9 cellular contexts compared by ENCODE assay signal in the genomic region with DNA sequence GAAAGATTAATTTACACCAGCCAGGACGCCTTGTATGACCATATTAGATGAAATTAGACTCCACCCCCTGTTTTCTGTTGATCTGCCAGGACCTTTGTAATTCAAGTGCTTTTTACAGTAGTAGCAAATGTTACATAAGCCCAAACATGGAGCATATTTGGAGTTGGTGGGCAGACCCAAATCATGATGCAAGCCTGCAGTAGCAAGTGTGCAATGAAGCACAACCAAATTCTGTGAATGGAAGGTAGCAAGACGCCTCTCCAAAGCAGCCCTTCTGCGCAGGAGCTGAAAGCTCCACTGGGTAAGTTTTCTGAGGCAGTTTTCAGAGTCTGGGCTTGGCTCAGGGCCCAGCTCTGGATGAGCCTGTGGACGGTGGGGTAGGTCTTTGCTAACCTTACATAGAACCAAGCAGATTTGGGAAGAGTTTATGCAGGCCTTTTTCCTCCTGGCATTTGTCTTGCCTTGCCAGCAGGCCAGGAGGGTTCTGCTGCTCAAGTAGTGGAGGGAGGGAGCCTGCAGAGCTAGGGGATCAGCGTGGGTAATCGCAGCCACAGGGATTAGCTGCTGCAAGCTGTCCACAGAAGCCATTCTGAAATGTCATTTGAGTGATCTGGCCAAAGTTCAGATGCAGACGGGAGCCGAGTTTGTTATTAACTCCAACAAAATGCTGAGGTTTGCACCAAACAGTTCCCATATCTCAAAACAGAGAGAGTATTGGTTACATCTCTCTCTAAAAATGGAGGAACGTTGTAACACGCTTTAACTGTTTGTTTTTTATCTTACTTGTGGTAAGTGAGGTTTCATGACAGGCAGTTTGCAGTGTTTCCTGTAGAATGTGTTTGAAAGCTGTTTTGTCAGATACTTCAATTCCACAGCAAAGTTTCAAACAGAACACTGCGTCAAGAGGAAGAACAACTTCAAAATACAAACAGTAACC. TPM values are rescaled to one million over a fixed set of nuclear protein-coding genes. Genes with fewer than 3 reads are reported as not detected.
A peak's percentile ranks its signal among the peaks of the same experiment; 100 is the strongest.
DNase-seq lines count a peak whose midpoint lies in the region; ATAC-seq lines count a peak whose summit lies in the region.
"Had no signal": no experiment of that assay in that cellular context is flagged by ENCODE, and none has a peak within 500 bp of the region (broad histone marks: within the 10 kb centered on the region; RNA-seq: fewer than 3 reads in every experiment).

No MANE protein-coding gene starts in this region.

- H3K27me3 ChIP-seq in HAP-1 (ENCODE audit: low read depth) (no peaks in the 10 kb centered on the region), esophagus (ENCODE audit: control insufficient read depth in 1 of 2, insufficient read depth in 2 of 2, low read length in 2 of 2) (no peaks in the 10 kb centered on the region)

- peaks cover 65 to 88% of the 10 kb centered on the region in 2 donors for H3K4me1 Mint-ChIP-seq in natural killer cell treated with Interleukin-12 subunit alpha and Interleukin-12 subunit beta and Interleukin-15 and Interleukin-18, amount 100 ng/mL, for 72 hours (ENCODE audit: low read depth in 2 of 2)

- peak overlapping the region; percentile 10 for H3K4me3 ChIP-seq in HAP-1
- H3K4me3 ChIP-seq in esophagus (ENCODE audit: low read depth in 1 of 2, low read length in 2 of 2) = peak overlapping the region; percentile 1 to 24

- H3K36me3 ChIP-seq in HAP-1 (replicated peaks) (no peaks in the 10 kb centered on the region), esophagus (ENCODE audit: control insufficient read depth in 2 of 2, insufficient read depth in 2 of 2, low read length in 1 of 2) (no peaks in the 10 kb centered on the region)

- H3K4me1 ChIP-seq in HAP-1 (peaks cover 58% of the 10 kb centered on the region), esophagus (ENCODE audit: control insufficient read depth in 2 of 2, insufficient read depth in 2 of 2, low read length in 1 of 2) (peaks cover 0 to 3% of the 10 kb centered on the region in 2 donors)

- H3K36me3 Mint-ChIP-seq in natural killer cell treated with Interleukin-12 subunit alpha and Interleukin-12 subunit beta and Interleukin-15 and Interleukin-18, amount 100 ng/mL, for 72 hours = peaks cover 6% of the 10 kb centered on the region

- H3K9me3 ChIP-seq in HAP-1 (no peaks in the 10 kb centered on the region), esophagus (ENCODE audit: control insufficient read depth in 2 of 2, insufficient read depth in 1 of 2, low read depth in 1 of 2, low read length in 1 of 2) (no peaks in the 10 kb centered on the region)

- no peaks in the 10 kb centered on the region for H3K9me3 Mint-ChIP-seq in natural killer cell treated with Interleukin-12 subunit alpha and Interleukin-12 subunit beta and Interleukin-15 and Interleukin-18, amount 100 ng/mL, for 72 hours

- H3K27ac Mint-ChIP-seq in natural killer cell treated with Interleukin-12 subunit alpha and Interleukin-12 subunit beta and Interleukin-15 and Interleukin-18, amount 100 ng/mL, for 72 hours = peak overlapping the region; percentile 89 to 94

- peak; percentile 19 for DNase-seq in NCI-H1092 treated with DMSO at 0.1 percent for 48 hours (lab: John Stamatoyannopoulos, UW)
- no peak for DNase-seq in NCI-H1092 (lab: John Stamatoyannopoulos, UW)
- peak in 1 of 2 experiments; percentile 40 for DNase-seq in HAP-1 (ENCODE audit: low spot score in 2 of 2)
- DNase-seq in M059J (ENCODE audit: low read depth) = peak; percentile 40
- DNase-seq in activated CD4-positive, alpha-beta T cell treated with anti-CD3 and anti-CD28 coated beads, Interleukin-2, amount 50 U/mL, for 1 hour = peak; percentile 26
- no peak for DNase-seq in natural killer cell treated with Interleukin-12 subunit alpha and Interleukin-12 subunit beta and Interleukin-15 and Interleukin-18, amount 100 ng/mL, for 72 hours (ENCODE audit: low spot score)
- no peak for DNase-seq in NCI-H2171 treated with DMSO at 0.1 percent for 48 hours (lab: John Stamatoyannopoulos, UW)

- in situ Hi-C loops in HAP-1 (cut with MboI; ENCODE audit: low sequenced_read_pairs) = no loop called here

- peak overlapping the region; percentile 53 to 80 for H3K27ac ChIP-seq in esophagus (ENCODE audit: low read depth in 2 of 2, low read length in 1 of 2)

- peak overlapping the region; percentile 91 for H3K4me3 Mint-ChIP-seq in natural killer cell treated with Interleukin-12 subunit alpha and Interleukin-12 subunit beta and Interleukin-15 and Interleukin-18, amount 100 ng/mL, for 72 hours

- 10 to 17% methylated on average over 11 of the region's 11 CpGs for WGBS in esophagus, 2 donors

- H3K27me3 Mint-ChIP-seq in natural killer cell treated with Interleukin-12 subunit alpha and Interleukin-12 subunit beta and Interleukin-15 and Interleukin-18, amount 100 ng/mL, for 72 hours = no peaks in the 10 kb centered on the region

- peak; percentile 68 to 72 for ATAC-seq in natural killer cell treated with Interleukin-12 subunit alpha and Interleukin-12 subunit beta and Interleukin-15 and Interleukin-18, amount 100 ng/mL, for 72 hours

RNA-seq across cellular contexts. Expression of gene PSMD6, which starts 55.4 kb away (rescaled TPM):
- 62.8 and 85.1 TPM in 2 replicates for total RNA-seq in M059J (2014; rRNA removed; shearing (Covaris generic))
- 10 to 100 TPM; 36.0 to 80.7 TPM for polyA plus RNA-seq in esophagus
- total RNA-seq in natural killer cell treated with Interleukin-12 subunit alpha and Interleukin-12 subunit beta and Interleukin-15 and Interleukin-18, amount 100 ng/mL, for 72 hours = 10 to 100 TPM; 82.7 to 95.7 TPM

RNA-seq across cellular contexts. Expression of gene SCAANT1, which starts 55.8 kb away (rescaled TPM):
- total RNA-seq in M059J (2014; rRNA removed; shearing (Covaris generic)) = not detected in 2 replicates
- not detected for polyA plus RNA-seq in esophagus
- total RNA-seq in natural killer cell treated with Interleukin-12 subunit alpha and Interleukin-12 subunit beta and Interleukin-15 and Interleukin-18, amount 100 ng/mL, for 72 hours = 1 to 10 TPM in 1 of 2 donors, not detected in 1; 2.6 TPM
- total RNA-seq: glomerular endothelial cell had no signal

Comparison
In these comparisons a context has a peak if more than half of its experiments do, and no peak if none do; other contexts are left out.
1. DNase-seq: peak in NCI-H1092 treated with DMSO at 0.1 percent for 48 hours (single experiment), M059J (single experiment) and activated CD4-positive, alpha-beta T cell treated with anti-CD3 and anti-CD28 coated beads, Interleukin-2, amount 50 U/mL, for 1 hour (single experiment); none in NCI-H1092 (single experiment), natural killer cell treated with Interleukin-12 subunit alpha and Interleukin-12 subunit beta and Interleukin-15 and Interleukin-18, amount 100 ng/mL, for 72 hours (single experiment) and NCI-H2171 treated with DMSO at 0.1 percent for 48 hours (single experiment).